In the genomic region with DNA sequence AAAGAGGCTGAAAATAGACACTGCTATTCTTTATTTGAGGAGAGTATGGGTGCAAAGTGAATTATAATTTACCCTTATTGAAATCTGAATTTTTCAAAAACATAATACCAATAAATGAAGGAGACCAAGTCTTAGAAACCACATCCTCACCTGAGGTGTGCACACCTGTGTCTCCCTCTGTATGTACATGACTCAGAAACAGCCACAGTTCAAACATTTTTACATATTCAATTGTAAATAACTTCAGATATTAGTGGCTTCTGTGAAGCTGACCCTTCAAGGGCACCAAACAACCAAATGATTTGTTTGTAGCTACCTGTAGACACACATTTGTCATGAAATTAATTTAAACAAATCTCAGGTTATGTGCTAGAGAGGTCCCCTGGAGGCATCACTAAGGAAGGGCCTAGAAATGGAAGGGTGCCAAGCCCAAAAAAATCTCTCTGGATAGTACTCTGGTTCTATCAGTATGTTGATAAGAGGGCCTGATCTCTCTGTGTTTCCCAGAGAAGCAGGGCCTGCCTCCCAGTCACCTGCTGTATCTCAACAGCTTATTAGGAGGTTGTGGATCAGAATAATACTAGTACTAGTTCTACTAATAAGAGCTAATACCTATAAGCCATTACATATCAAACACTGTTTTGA, we compare ENCODE assay signal across 15 cellular contexts. TPM values are rescaled to one million over a fixed set of nuclear protein-coding genes. Genes with fewer than 3 reads are reported as not detected.
A peak's percentile ranks its signal among the peaks of the same experiment; 100 is the strongest.
DNase-seq lines count a peak whose midpoint lies in the region; FAIRE-seq and TF ChIP-seq lines count a peak whose summit lies in the region.
"Had no signal": no experiment of that assay in that cellular context is flagged by ENCODE, and none has a peak within 500 bp of the region (broad histone marks: within the 10 kb centered on the region; RNA-seq: fewer than 3 reads in every experiment).

No MANE protein-coding gene starts in this region.

- DNase-seq in A172 (ENCODE audit: low spot score): peak; percentile 5
- DNase-seq in HT-29 (ENCODE audit: low spot score): peak; percentile 10
- DNase-seq in astrocyte (ENCODE audit: low read depth): no peak
- no peak for DNase-seq in mesenchymal stem cell
- no peak for DNase-seq in activated CD4-positive, alpha-beta T cell treated with anti-CD3 and anti-CD28 coated beads for 1 hour
- DNase-seq in stimulated activated CD4-positive, alpha-beta T cell treated with anti-CD3 and anti-CD28 coated beads, Interleukin-4, amount 100 ng/mL, for 1 hour: no peak
- no peak for DNase-seq in NCI-H524 (lab: John Stamatoyannopoulos, UW)
- no peak for DNase-seq in HAP-1 (ENCODE audit: low spot score in 2 of 2)
- DNase-seq: activated CD4-positive, alpha-beta T cell treated with anti-CD3 and anti-CD28 coated beads, Interleukin-2, amount 10 ng/mL, durations not matched to agents 7 days and 5 days; activated naive CD4-positive, alpha-beta T cell treated with anti-CD3 and anti-CD28 coated beads, Interleukin-2, amount 10 ng/mL, durations not matched to agents 7 days and 5 days; CD8-positive, alpha-beta memory T cell; stimulated activated naive CD8-positive, alpha-beta T cell treated with anti-CD3 and anti-CD28 coated beads, Interleukin-15, Interleukin-2, amounts not matched to agents 100 U/mL and 50 U/mL, for 24 hours had no signal

- peak overlapping the region; percentile 92 for H3K27ac ChIP-seq in astrocyte (ENCODE audit: low read depth, low read length)
- peak overlapping the region; percentile 78 for H3K27ac ChIP-seq in mesenchymal stem cell (ENCODE audit: low read length, poor library complexity, severe bottlenecking)
- H3K27ac ChIP-seq: psoas muscle had no signal

- H4K20me1 ChIP-seq in astrocyte (ENCODE audit: insufficient read depth, low read length): peaks cover 14% of the 10 kb centered on the region

- H3K27me3 ChIP-seq in astrocyte (ENCODE audit: insufficient read depth, low read length) (no peaks in the 10 kb centered on the region), mesenchymal stem cell (ENCODE audit: control insufficient read depth in 1 of 2, insufficient read depth in 1 of 2, low read length in 2 of 2) (no peaks in the 10 kb centered on the region), HAP-1 (ENCODE audit: low read depth) (no peaks in the 10 kb centered on the region)
- H3K27me3 ChIP-seq: body of pancreas had no signal

- in situ Hi-C loops in HAP-1 (cut with MboI; ENCODE audit: low sequenced_read_pairs): no loop called here

- peak overlapping the region; percentile 66 for H2AK5ac ChIP-seq in mesenchymal stem cell (ENCODE audit: low read length, severe bottlenecking)

- H3K36me3 ChIP-seq in astrocyte (ENCODE audit: insufficient read depth, low read length) (no peaks in the 10 kb centered on the region), mesenchymal stem cell (ENCODE audit: control insufficient read depth in 1 of 2, insufficient read depth in 2 of 2, low read depth in 1 of 2, low read length in 2 of 2) (peaks cover 0 to 4% of the 10 kb centered on the region in 2 experiments), HAP-1 (replicated peaks) (peaks cover 6% of the 10 kb centered on the region; the same call in 1 of the 2 replicates)

- H3K4me2 ChIP-seq in astrocyte (ENCODE audit: low read length) (peak overlapping the region; percentile 70), mesenchymal stem cell (ENCODE audit: low read length, poor library complexity, severe bottlenecking) (no peak overlapping the region)

- H3K27ac Mint-ChIP-seq in astrocyte (ENCODE audit: unreplicated experiment): peak overlapping the region; percentile 93
- H3K27ac Mint-ChIP-seq: activated CD4-positive, alpha-beta T cell treated with anti-CD3 and anti-CD28 coated beads, Interleukin-2, amount 10 ng/mL, durations not matched to agents 7 days and 5 days; activated naive CD4-positive, alpha-beta T cell treated with anti-CD3 and anti-CD28 coated beads, Interleukin-2, amount 10 ng/mL, durations not matched to agents 7 days and 5 days had no signal

- peaks cover 37% of the 10 kb centered on the region for H3K4me1 ChIP-seq in astrocyte (ENCODE audit: insufficient read depth, low read length)
- H3K4me1 ChIP-seq in mesenchymal stem cell (ENCODE audit: control insufficient read depth, insufficient read depth, low read depth, low read length): peaks cover 12% of the 10 kb centered on the region
- H3K4me1 ChIP-seq in HAP-1: peaks cover 17% of the 10 kb centered on the region

- peaks cover 42% of the 10 kb centered on the region for H3K4me1 Mint-ChIP-seq in astrocyte (ENCODE audit: low read depth, unreplicated experiment)
- H3K4me1 Mint-ChIP-seq: activated naive CD4-positive, alpha-beta T cell treated with anti-CD3 and anti-CD28 coated beads, Interleukin-2, amount 10 ng/mL, durations not matched to agents 7 days and 5 days had no signal

- H3K9me3 Mint-ChIP-seq in astrocyte (ENCODE audit: unreplicated experiment): no peaks in the 10 kb centered on the region
- H3K9me3 Mint-ChIP-seq: activated CD4-positive, alpha-beta T cell treated with anti-CD3 and anti-CD28 coated beads, Interleukin-2, amount 10 ng/mL, durations not matched to agents 7 days and 5 days; activated naive CD4-positive, alpha-beta T cell treated with anti-CD3 and anti-CD28 coated beads, Interleukin-2, amount 10 ng/mL, durations not matched to agents 7 days and 5 days; CD8-positive, alpha-beta memory T cell had no signal

- H3K4me3 ChIP-seq in astrocyte (ENCODE audit: insufficient read depth, low read depth, low read length): no peak overlapping the region
- H3K4me3 ChIP-seq in mesenchymal stem cell (ENCODE audit: insufficient read depth in 1 of 2, low read depth in 1 of 2, low read length in 2 of 2): no peak overlapping the region
- no peak overlapping the region for H3K4me3 ChIP-seq in HAP-1
- H3K4me3 ChIP-seq: body of pancreas, psoas muscle had no signal

- H3K4ac ChIP-seq in mesenchymal stem cell (ENCODE audit: low read depth in 1 of 2, low read length in 2 of 2): no peak overlapping the region

- no peak overlapping the region for H2BK120ac ChIP-seq in mesenchymal stem cell (ENCODE audit: low read depth, low read length)

- H3K9ac ChIP-seq in astrocyte (ENCODE audit: low read length) (peak overlapping the region; percentile 62), mesenchymal stem cell (ENCODE audit: low read length) (peak overlapping the region; percentile 48)

- H3K9me3 ChIP-seq in astrocyte (ENCODE audit: insufficient read depth, low read depth, low read length): no peaks in the 10 kb centered on the region
- H3K9me3 ChIP-seq in mesenchymal stem cell (ENCODE audit: control insufficient read depth, low read length): no peaks in the 10 kb centered on the region
- H3K9me3 ChIP-seq in HAP-1: no peaks in the 10 kb centered on the region
- H3K9me3 ChIP-seq: body of pancreas, psoas muscle had no signal

- H3K4me3 Mint-ChIP-seq in astrocyte (ENCODE audit: unreplicated experiment): no peak overlapping the region
- H3K4me3 Mint-ChIP-seq: activated CD4-positive, alpha-beta T cell treated with anti-CD3 and anti-CD28 coated beads, Interleukin-2, amount 10 ng/mL, durations not matched to agents 7 days and 5 days; activated naive CD4-positive, alpha-beta T cell treated with anti-CD3 and anti-CD28 coated beads, Interleukin-2, amount 10 ng/mL, durations not matched to agents 7 days and 5 days; CD8-positive, alpha-beta memory T cell had no signal

- no peak overlapping the region for H2BK12ac ChIP-seq in mesenchymal stem cell (ENCODE audit: low read length in 2 of 2)

- no peak overlapping the region for H2BK15ac ChIP-seq in mesenchymal stem cell (ENCODE audit: low read depth, poor library complexity, severe bottlenecking)

- peaks cover 34% of the 10 kb centered on the region for H3K79me1 ChIP-seq in mesenchymal stem cell (replicated peaks; ENCODE audit: low read length, poor library complexity, severe bottlenecking)

- H3K18ac ChIP-seq in mesenchymal stem cell (ENCODE audit: low read depth in 1 of 2, low read length in 2 of 2): no peak overlapping the region

- no peaks in the 10 kb centered on the region for H3K27me3 Mint-ChIP-seq in astrocyte (ENCODE audit: low read depth, unreplicated experiment)
- H3K27me3 Mint-ChIP-seq: activated CD4-positive, alpha-beta T cell treated with anti-CD3 and anti-CD28 coated beads, Interleukin-2, amount 10 ng/mL, durations not matched to agents 7 days and 5 days; activated naive CD4-positive, alpha-beta T cell treated with anti-CD3 and anti-CD28 coated beads, Interleukin-2, amount 10 ng/mL, durations not matched to agents 7 days and 5 days; CD8-positive, alpha-beta memory T cell had no signal

- H3K23ac ChIP-seq in mesenchymal stem cell (ENCODE audit: low read length in 2 of 2): no peak overlapping the region

- no peak overlapping the region for H4K91ac ChIP-seq in mesenchymal stem cell (ENCODE audit: low read length)

- H3K36me3 Mint-ChIP-seq in astrocyte (ENCODE audit: low read depth, unreplicated experiment): peaks cover 12% of the 10 kb centered on the region
- H3K36me3 Mint-ChIP-seq: activated naive CD4-positive, alpha-beta T cell treated with anti-CD3 and anti-CD28 coated beads, Interleukin-2, amount 10 ng/mL, durations not matched to agents 7 days and 5 days had no signal

- no peak overlapping the region for H2AFZ ChIP-seq in astrocyte (ENCODE audit: low read depth, low read length)
- H2AFZ ChIP-seq in mesenchymal stem cell (ENCODE audit: low read depth, low read length): no peak overlapping the region

- FAIRE-seq in astrocyte (lab: Jason Lieb, UNC): no peak
- FAIRE-seq: TTC549 had no signal

- H3K14ac ChIP-seq in mesenchymal stem cell (ENCODE audit: low read length in 2 of 2): no peak overlapping the region

- no peak overlapping the region for H2BK5ac ChIP-seq in mesenchymal stem cell (ENCODE audit: low read depth, low read length, poor library complexity, severe bottlenecking)

- no peak for TF ChIP-seq CTCF in astrocyte (IDR thresholded peaks at IDR 0.05; ENCODE audit: insufficient read depth, low read depth, low read length)

- H3K79me2 ChIP-seq in astrocyte (ENCODE audit: insufficient read depth, low read length): peaks cover 18% of the 10 kb centered on the region

- no peak overlapping the region for H4K8ac ChIP-seq in mesenchymal stem cell (ENCODE audit: low read length)

RNA-seq across cellular contexts. Expression of a gene that starts 28.1 kb away (rescaled TPM):
- 48.0 and 64.7 TPM in 2 replicates for total RNA-seq in A172 (2014; rRNA removed; shearing (Covaris generic))
- total RNA-seq in HT-29 (2014; rRNA removed; shearing (Covaris generic)): 74.3 and 84.4 TPM in 2 replicates
- total RNA-seq in astrocyte: 58.3 and 60.5 TPM in 2 replicates
- 40.9 TPM for polyA plus RNA-seq in mesenchymal stem cell (2013, experiment 1 of 2)
- 42.1 TPM for polyA plus RNA-seq in mesenchymal stem cell (2013, experiment 2 of 2)

Comparison
In these comparisons a context has a peak if more than half of its experiments do, and no peak if none do; other contexts are left out.
1. DNase-seq: peak in A172 (single experiment) and HT-29 (single experiment); none in astrocyte (single experiment), mesenchymal stem cell (single experiment), activated CD4-positive, alpha-beta T cell treated with anti-CD3 and anti-CD28 coated beads for 1 hour (single experiment), stimulated activated CD4-positive, alpha-beta T cell treated with anti-CD3 and anti-CD28 coated beads, Interleukin-4, amount 100 ng/mL, for 1 hour (single experiment), NCI-H524 (0 of 2) and HAP-1 (0 of 2).